ENCODE assay signal across 1 cellular context in the genomic region with DNA sequence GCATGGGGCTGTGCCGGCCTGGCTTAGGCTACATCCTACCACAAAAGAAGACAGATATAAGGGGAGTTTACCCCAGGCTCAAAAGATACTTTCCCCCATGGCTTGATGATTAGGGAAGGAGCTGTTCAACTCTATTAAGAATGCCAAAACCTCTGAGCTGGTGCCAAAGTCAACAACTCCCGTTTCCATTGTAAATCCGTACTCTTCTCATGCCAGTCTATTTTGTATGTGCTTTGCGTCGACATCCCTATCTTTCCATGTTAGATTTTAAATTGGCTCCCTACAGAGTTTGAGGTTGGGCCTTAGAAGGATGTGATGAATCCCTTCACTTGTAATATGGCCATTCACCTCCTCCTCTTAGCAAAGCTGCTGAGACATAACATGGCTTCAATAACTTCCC.
TF ChIP-seq lines count a peak whose summit lies in the region.

No MANE protein-coding gene starts in this region.

TF ChIP-seq in IMR-90, 13 proteins besides CTCF, POLR2A, EP300 and RAD21 (continued from another document):
- no peak for TF ChIP-seq MAZ (IDR thresholded peaks at IDR 0.05; ENCODE audit: borderline replicate concordance, low read depth, low read length)
- no peak for TF ChIP-seq FOS (IDR thresholded peaks at IDR 0.05; ENCODE audit: low read depth, low read length)
- no peak for TF ChIP-seq MAFK (IDR thresholded peaks at IDR 0.05; ENCODE audit: low read depth, low read length)
- no peak for TF ChIP-seq BHLHE40 (IDR thresholded peaks at IDR 0.05; ENCODE audit: low read depth, low read length)
- TF ChIP-seq RCOR1 (IDR thresholded peaks at IDR 0.05; ENCODE audit: insufficient replicate concordance, low read length), result no peak
- TF ChIP-seq CEBPB (IDR thresholded peaks at IDR 0.05; ENCODE audit: low read depth, low read length), result no peak
- no peak for TF ChIP-seq SMC3 (IDR thresholded peaks at IDR 0.05; ENCODE audit: low read depth, low read length)
- TF ChIP-seq, protein P1, sequence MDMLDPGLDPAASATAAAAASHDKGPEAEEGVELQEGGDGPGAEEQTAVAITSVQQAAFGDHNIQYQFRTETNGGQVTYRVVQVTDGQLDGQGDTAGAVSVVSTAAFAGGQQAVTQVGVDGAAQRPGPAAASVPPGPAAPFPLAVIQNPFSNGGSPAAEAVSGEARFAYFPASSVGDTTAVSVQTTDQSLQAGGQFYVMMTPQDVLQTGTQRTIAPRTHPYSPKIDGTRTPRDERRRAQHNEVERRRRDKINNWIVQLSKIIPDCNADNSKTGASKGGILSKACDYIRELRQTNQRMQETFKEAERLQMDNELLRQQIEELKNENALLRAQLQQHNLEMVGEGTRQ (IDR thresholded peaks at IDR 0.05; ENCODE audit: low read depth, low read length), result no peak
- no peak for TF ChIP-seq MXI1 (IDR thresholded peaks at IDR 0.05; ENCODE audit: borderline replicate concordance, low read depth, low read length)
- TF ChIP-seq CHD1 (IDR thresholded peaks at IDR 0.05; ENCODE audit: low read depth, low read length), result no peak
- TF ChIP-seq, protein P2, sequence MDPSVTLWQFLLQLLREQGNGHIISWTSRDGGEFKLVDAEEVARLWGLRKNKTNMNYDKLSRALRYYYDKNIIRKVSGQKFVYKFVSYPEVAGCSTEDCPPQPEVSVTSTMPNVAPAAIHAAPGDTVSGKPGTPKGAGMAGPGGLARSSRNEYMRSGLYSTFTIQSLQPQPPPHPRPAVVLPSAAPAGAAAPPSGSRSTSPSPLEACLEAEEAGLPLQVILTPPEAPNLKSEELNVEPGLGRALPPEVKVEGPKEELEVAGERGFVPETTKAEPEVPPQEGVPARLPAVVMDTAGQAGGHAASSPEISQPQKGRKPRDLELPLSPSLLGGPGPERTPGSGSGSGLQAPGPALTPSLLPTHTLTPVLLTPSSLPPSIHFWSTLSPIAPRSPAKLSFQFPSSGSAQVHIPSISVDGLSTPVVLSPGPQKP (IDR thresholded peaks at IDR 0.05; ENCODE audit: borderline replicate concordance, low read depth, low read length), result no peak
